ENCODE assay signal across 1 cellular context in genomic region chr11:44065851-44066731, GRCh38.
TF ChIP-seq lines count a peak whose summit lies in the region.

TSS of gene ACCS (plus strand) at chr11:44066270. CDS start at chr11:44067628, 1,358 bp downstream.

TF ChIP-seq in K562, 482 proteins besides CTCF, POLR2A, EP300 and RAD21 (continued from another document and continues in another):
- TF ChIP-seq NRF1 (conservative IDR thresholded peaks at IDR 0.05 in 1 of 2, IDR thresholded peaks at IDR 0.05 in 1 of 2) (peak; percentile 62 to 68), ZBTB2 (IDR thresholded peaks at IDR 0.05) (peak; percentile 84), BRD4 (IDR thresholded peaks at IDR 0.05) (no peak), TAF9B (IDR thresholded peaks at IDR 0.05; ENCODE audit: partially characterized antibody) (peak; percentile 82), POLR2G (IDR thresholded peaks at IDR 0.05; ENCODE audit: low read depth, low read length) (peak; percentile 94), RBFOX2 (IDR thresholded peaks at IDR 0.05; ENCODE audit: low read depth, low read length) (peak; percentile 92), DDX20 (tag; IDR thresholded peaks at IDR 0.05; ENCODE audit: low read depth) (no peak), RNF2 (IDR thresholded peaks at IDR 0.05) (peak; percentile 60; the same call in 1 of the 2 replicates), JUN (IDR thresholded peaks at IDR 0.05; ENCODE audit: borderline replicate concordance, low read depth, low read length) (0 out of 2 replicates have a peak, but pooled peaks have one; percentile 37), JUN (CRISPR knock-in tag; IDR thresholded peaks at IDR 0.05; ENCODE audit: borderline replicate concordance) (peak; percentile 87; the same call in 1 of the 2 replicates), NCOR1 (IDR thresholded peaks at IDR 0.05) (peak; percentile 31; the same call in 1 of the 2 replicates), SAFB (IDR thresholded peaks at IDR 0.05; ENCODE audit: borderline replicate concordance, low read depth, low read length) (peak; percentile 12; the same call in 1 of the 2 replicates), EGR1 (conservative IDR thresholded peaks at IDR 0.05) (peak; percentile 94), ZKSCAN1 (IDR thresholded peaks at IDR 0.05; ENCODE audit: low read depth, low read length) (peak; percentile 18; the same call in 1 of the 2 replicates), PTBP1 (IDR thresholded peaks at IDR 0.05; ENCODE audit: low read depth, low read length) (0 out of 2 replicates have a peak, but pooled peaks have one; percentile 55), KLF1 (tag; IDR thresholded peaks at IDR 0.05) (peak; percentile 93), CHAMP1 (IDR thresholded peaks at IDR 0.05) (peak; percentile 62), L3MBTL2 (IDR thresholded peaks at IDR 0.05) (peak; percentile 92), TAF7 (tag; IDR thresholded peaks at IDR 0.05) (peak; percentile 91), NCOA6 (IDR thresholded peaks at IDR 0.05) (no peak), NFIC (IDR thresholded peaks at IDR 0.05) (peak; percentile 53; the same call in 1 of the 2 replicates), MEF2D (tag; conservative IDR thresholded peaks at IDR 0.05; ENCODE audit: low read depth) (no peak), THRA (IDR thresholded peaks at IDR 0.05) (no peak), ELF2 (CRISPR knock-in tag; IDR thresholded peaks at IDR 0.05) (peak; percentile 74; the same call in 1 of the 2 replicates), ZFP1 (CRISPR knock-in tag; IDR thresholded peaks at IDR 0.05) (no peak), PATZ1 (CRISPR knock-in tag; IDR thresholded peaks at IDR 0.05; ENCODE audit: borderline replicate concordance) (no peak), SRSF1 (IDR thresholded peaks at IDR 0.05; ENCODE audit: low read depth, low read length) (no peak), NFXL1 (CRISPR knock-in tag; IDR thresholded peaks at IDR 0.05) (no peak), ZBTB8A (IDR thresholded peaks at IDR 0.05; ENCODE audit: partially characterized antibody) (no peak), PYGO2 (tag; IDR thresholded peaks at IDR 0.05) (no peak), CBFA2T3 (IDR thresholded peaks at IDR 0.05) (no peak; the same call in 1 of the 2 replicates), NCOA4 (IDR thresholded peaks at IDR 0.05; ENCODE audit: partially characterized antibody) (no peak), U2AF1 (optimal IDR thresholded peaks at IDR 0.05; ENCODE audit: low read depth, low read length) (peak; percentile 48), MTA3 (IDR thresholded peaks at IDR 0.05; ENCODE audit: borderline replicate concordance) (peak; percentile 96), SP1 (CRISPR knock-in tag; IDR thresholded peaks at IDR 0.05) (peak; percentile 85), NR2C1 (IDR thresholded peaks at IDR 0.05) (no peak), NR2C1 (tag; IDR thresholded peaks at IDR 0.05) (peak; percentile 56; the same call in 1 of the 2 replicates), ID3 (CRISPR knock-in tag; IDR thresholded peaks at IDR 0.05) (no peak), ID3 (tag; IDR thresholded peaks at IDR 0.05) (peak; percentile 84), CREB3 (tag; conservative IDR thresholded peaks at IDR 0.05; ENCODE audit: low read depth) (0 out of 2 replicates have a peak, but pooled peaks have one; percentile 57), ZNF445 (CRISPR knock-in tag; IDR thresholded peaks at IDR 0.05; ENCODE audit: low read depth) (no peak), GATAD2B (IDR thresholded peaks at IDR 0.05; ENCODE audit: borderline replicate concordance) (peak; percentile 84), GMEB1 (CRISPR knock-in tag; IDR thresholded peaks at IDR 0.05) (peak; percentile 76), HOXB6 (CRISPR knock-in tag; IDR thresholded peaks at IDR 0.05; ENCODE audit: borderline replicate concordance) (no peak), GTF2B (IDR thresholded peaks at IDR 0.05; ENCODE audit: extremely low read depth, insufficient read length) (peak; percentile 43), RBM39 (optimal IDR thresholded peaks at IDR 0.05; ENCODE audit: low read depth, low read length) (peak; percentile 62), TEAD2 (tag; IDR thresholded peaks at IDR 0.05) (no peak), ZNF507 (tag; conservative IDR thresholded peaks at IDR 0.05) (no peak)
